In genomic region chr4:46837639-46838038, GRCh38 we compare ENCODE assay signal across 9 cellular contexts.
"Had no signal": no experiment of that assay in that cellular context is flagged by ENCODE, and none has a peak within 500 bp of the region (broad histone marks: within the 10 kb centered on the region; RNA-seq: fewer than 3 reads in every experiment).

No MANE protein-coding gene starts in this region.

- H3K36me3 Mint-ChIP-seq: IgD-negative memory B cell had no signal

- H3K27ac Mint-ChIP-seq: HFFc6, IgD-negative memory B cell had no signal

- H3K4me1 Mint-ChIP-seq: IgD-negative memory B cell had no signal

- H3K4me3 ChIP-seq: GM23248, HAP-1 had no signal

- H3K27me3 Mint-ChIP-seq: IgD-negative memory B cell had no signal

- H3K9me3 ChIP-seq: HAP-1 had no signal

- H3K36me3 ChIP-seq: HAP-1 had no signal

- FAIRE-seq: HTR-8/SVneo had no signal

- DNase-seq: GM23248, GOT3, H7, HFFc6, KBM-7 had no signal

- H3K9ac ChIP-seq: GM23248 had no signal

- H3K4me1 ChIP-seq: HAP-1 had no signal

- H3K9me3 Mint-ChIP-seq: HFFc6, IgD-negative memory B cell had no signal

- H3K4me3 Mint-ChIP-seq: HFFc6, IgD-negative memory B cell had no signal

- ATAC-seq: HCT116 had no signal

- H3K27ac ChIP-seq: GM23248 had no signal
